Comparison of ENCODE assay signal across 18 cellular contexts in the genomic region with DNA sequence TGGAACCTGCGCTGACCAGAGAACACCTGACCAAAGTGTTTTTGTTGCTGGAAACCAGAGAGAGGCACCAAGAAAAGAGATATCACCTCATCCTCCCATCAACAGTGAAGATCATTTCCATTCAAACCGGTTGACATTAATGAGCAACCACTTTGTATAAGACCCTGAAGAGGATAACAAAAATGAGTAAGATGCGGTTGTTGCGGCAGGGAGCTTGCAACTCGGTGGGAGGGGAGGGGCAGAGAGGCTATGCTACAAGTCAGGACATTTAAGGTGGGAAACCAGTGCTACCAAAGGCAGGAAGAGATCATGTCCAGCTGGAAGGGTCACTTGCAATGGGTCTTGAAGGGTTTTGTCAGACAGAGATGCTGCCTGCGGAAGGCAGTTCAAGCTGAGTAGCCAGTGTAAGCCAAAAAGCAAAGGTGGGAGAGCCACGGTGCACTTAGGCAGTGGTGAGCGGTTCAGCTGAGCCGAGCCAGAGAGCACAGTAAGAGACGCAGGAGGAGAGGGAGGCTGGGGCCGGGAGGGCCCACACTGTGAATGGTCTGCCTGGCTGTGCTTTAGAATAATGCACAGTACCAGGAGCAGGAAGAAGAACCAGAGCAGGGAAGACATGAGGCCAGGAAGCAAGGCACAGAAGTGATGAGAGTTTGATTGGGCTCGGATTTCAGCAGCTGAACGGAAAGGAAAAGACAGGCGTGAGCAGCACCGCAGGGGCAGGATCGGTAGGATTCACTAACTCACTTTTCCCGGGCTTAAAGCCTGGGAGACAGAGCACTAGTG. TPM values are rescaled to one million over a fixed set of nuclear protein-coding genes. Genes with fewer than 3 reads are reported as not detected.
A peak's percentile ranks its signal among the peaks of the same experiment; 100 is the strongest.
DNase-seq lines count a peak whose midpoint lies in the region; ATAC-seq and TF ChIP-seq lines count a peak whose summit lies in the region.
"Had no signal": no experiment of that assay in that cellular context is flagged by ENCODE, and none has a peak within 500 bp of the region (broad histone marks: within the 10 kb centered on the region; RNA-seq: fewer than 3 reads in every experiment).

No MANE protein-coding gene starts in this region.

- CTCF ChIA-PET in AG04449 (lab: Yijun Ruan, JAX): interaction anchor here (1.1 to 7.1 kb wide), 11 partner anchors 9 to 100 kb away, joined by 3 to 132 read pairs (median 5); partner anchors contain the start of gene DTNB

- H3K27me3 ChIP-seq in H7 (ENCODE audit: control insufficient read depth, insufficient read depth, low read length) (no peaks in the 10 kb centered on the region), adipocyte (replicated peaks; ENCODE audit: control insufficient read depth, insufficient read depth, low read length) (peaks cover 31% of the 10 kb centered on the region)

- no peaks in the 10 kb centered on the region for H3K9me3 ChIP-seq in adipocyte (ENCODE audit: control insufficient read depth, low read length)

- no peak for DNase-seq in AG04449 (ENCODE audit: low read depth, low spot score)
- peak; percentile 60 for DNase-seq in H7
- peak; percentile 16 for DNase-seq in adipocyte (ENCODE audit: low read depth)
- DNase-seq in left kidney (ENCODE audit: low read depth, low spot score): peak; percentile 55
- DNase-seq in NCI-H1105 treated with DMSO at 0.1 percent for 48 hours (lab: John Stamatoyannopoulos, UW): no peak
- no peak for DNase-seq in stimulated activated CD8-positive, alpha-beta memory T cell treated with anti-CD3 and anti-CD28 coated beads, Interleukin-4, amount 100 ng/mL, for 48 hours
- no peak for DNase-seq in stimulated activated CD4-positive, alpha-beta T cell treated with anti-CD3 and anti-CD28 coated beads, Interleukin-4, amount 100 ng/mL, for 4 hours
- DNase-seq: activated CD4-positive, alpha-beta T cell treated with anti-CD3 and anti-CD28 coated beads, Interleukin-2, amount 50 U/mL, for 1 hour; activated gamma-delta T cell; AML-193; caudate nucleus; DND-41; erythroblast; NCI-H1436; stimulated activated CD4-positive, alpha-beta T cell treated with anti-CD3 and anti-CD28 coated beads, Interleukin-2, amount 100 ng/mL, for 48 hours; stimulated activated naive CD4-positive, alpha-beta T cell; T-helper 1 cell had no signal

- H3K4me1 ChIP-seq in adipocyte (ENCODE audit: control insufficient read depth, insufficient read depth, low read length): no peaks in the 10 kb centered on the region

- H3K36me3 ChIP-seq in H7 (replicated peaks; ENCODE audit: control insufficient read depth, insufficient read depth, low read length) (no peaks in the 10 kb centered on the region), adipocyte (ENCODE audit: control insufficient read depth, insufficient read depth, low read length, severe bottlenecking) (no peaks in the 10 kb centered on the region)

- POLR2A ChIA-PET in AG04449 (lab: Yijun Ruan, JAX): interaction anchor here (0.6 kb wide), 2 partner anchors 12 to 41 kb away, joined by 3 to 4 read pairs; no protein-coding TSS in a partner anchor

- no peak overlapping the region for H3K9ac ChIP-seq in adipocyte (ENCODE audit: low read length)

- no peak for ATAC-seq in GM18520 (IDR thresholded peaks at IDR 0.05; ENCODE audit: unreplicated experiment)

- H3K4me3 ChIP-seq in AG04449 (ENCODE audit: low read depth, low read length): peak overlapping the region; percentile 19
- no peak overlapping the region for H3K4me3 ChIP-seq in H7 (ENCODE audit: insufficient read depth, low read depth, low read length)
- H3K4me3 ChIP-seq in adipocyte (ENCODE audit: low read length): no peak overlapping the region

- no peak for TF ChIP-seq CTCF in AG04449 (IDR thresholded peaks at IDR 0.05; ENCODE audit: insufficient read depth, low read length, missing control alignments)

RNA-seq across cellular contexts. Expression of gene DTNB, which starts 24.4 kb away (rescaled TPM):
- total RNA-seq in H7 (2014; rRNA removed; shearing (Covaris generic)): 16.3 and 19.8 TPM in 2 replicates

Comparison
In these comparisons a context has a peak if more than half of its experiments do, and no peak if none do; other contexts are left out.
1. DNase-seq: peak in H7 (single experiment), adipocyte (single experiment) and left kidney (single experiment); none in AG04449 (single experiment), NCI-H1105 treated with DMSO at 0.1 percent for 48 hours (single experiment), stimulated activated CD8-positive, alpha-beta memory T cell treated with anti-CD3 and anti-CD28 coated beads, Interleukin-4, amount 100 ng/mL, for 48 hours (single experiment) and stimulated activated CD4-positive, alpha-beta T cell treated with anti-CD3 and anti-CD28 coated beads, Interleukin-4, amount 100 ng/mL, for 4 hours (0 of 2).